Comparison of ENCODE assay signal across 9 cellular contexts in genomic region chr14:39232554-39233415, GRCh38. TPM values are rescaled to one million over a fixed set of nuclear protein-coding genes. Genes with fewer than 3 reads are reported as not detected.
DNase-seq lines count a peak whose midpoint lies in the region; ATAC-seq lines count a peak whose summit lies in the region.
"Had no signal": no experiment of that assay in that cellular context is flagged by ENCODE, and none has a peak within 500 bp of the region (broad histone marks: within the 10 kb centered on the region; RNA-seq: fewer than 3 reads in every experiment).

No MANE protein-coding gene starts in this region.

- DNase-seq in Daoy (ENCODE audit: low read depth) (peak; percentile 34), HS-5 (ENCODE audit: low read depth) (peak; percentile 16), myocyte (ENCODE audit: low read depth) (peak; percentile 79)
- no peak for DNase-seq in activated naive CD8-positive, alpha-beta T cell treated with anti-CD3 and anti-CD28 coated beads for 36 hours
- DNase-seq in stimulated activated CD4-positive, alpha-beta T cell treated with anti-CD3 and anti-CD28 coated beads, Interleukin-2, amount 100 ng/mL, for 24 hours = no peak
- DNase-seq in effector CD4-positive, alpha-beta T cell = no peak
- DNase-seq: NCI-H2081 had no signal

- peaks cover 40% of the 10 kb centered on the region for H3K4me1 Mint-ChIP-seq in activated naive CD8-positive, alpha-beta T cell treated with anti-CD3 and anti-CD28 coated beads for 36 hours

- ATAC-seq in GM18858 (IDR thresholded peaks at IDR 0.05; ENCODE audit: unreplicated experiment) = no peak
- no peak for ATAC-seq in HG03280 (IDR thresholded peaks at IDR 0.05; ENCODE audit: unreplicated experiment)

- H3K4me3 Mint-ChIP-seq in activated naive CD8-positive, alpha-beta T cell treated with anti-CD3 and anti-CD28 coated beads for 36 hours = no peak overlapping the region

- no peaks in the 10 kb centered on the region for H3K9me3 Mint-ChIP-seq in activated naive CD8-positive, alpha-beta T cell treated with anti-CD3 and anti-CD28 coated beads for 36 hours

- peak overlapping the region; percentile 42 for H3K27ac Mint-ChIP-seq in activated naive CD8-positive, alpha-beta T cell treated with anti-CD3 and anti-CD28 coated beads for 36 hours

- no peaks in the 10 kb centered on the region for H3K27me3 Mint-ChIP-seq in activated naive CD8-positive, alpha-beta T cell treated with anti-CD3 and anti-CD28 coated beads for 36 hours

- no peaks in the 10 kb centered on the region for H3K36me3 Mint-ChIP-seq in activated naive CD8-positive, alpha-beta T cell treated with anti-CD3 and anti-CD28 coated beads for 36 hours

RNA-seq across cellular contexts. Expression of gene MIA2, which starts 0.9 kb away (rescaled TPM):
- 19.1 and 27.7 TPM in 2 replicates for total RNA-seq in Daoy (2014; rRNA removed; shearing (Covaris generic))
- total RNA-seq in activated naive CD8-positive, alpha-beta T cell treated with anti-CD3 and anti-CD28 coated beads for 36 hours = 10 to 100 TPM; 19.1 to 19.5 TPM
- 12.5 and 24.4 TPM in 2 replicates for total RNA-seq in myocyte
- 7.9 TPM for polyA plus RNA-seq in myocyte (2012)

RNA-seq across cellular contexts. Expression of gene PNN, which starts 57.7 kb away (rescaled TPM):
- total RNA-seq in Daoy (2014; rRNA removed; shearing (Covaris generic)) = 43.9 and 47.2 TPM in 2 replicates
- 100 to 1,000 TPM; 108 to 111 TPM for total RNA-seq in activated naive CD8-positive, alpha-beta T cell treated with anti-CD3 and anti-CD28 coated beads for 36 hours
- total RNA-seq in myocyte = 24.0 and 30.3 TPM in 2 replicates
- polyA plus RNA-seq in myocyte (2012) = 32.0 TPM

Comparison
In these comparisons a context has a peak if more than half of its experiments do, and no peak if none do; other contexts are left out.
1. DNase-seq: peak in Daoy (single experiment), HS-5 (single experiment) and myocyte (single experiment); none in activated naive CD8-positive, alpha-beta T cell treated with anti-CD3 and anti-CD28 coated beads for 36 hours (single experiment), stimulated activated CD4-positive, alpha-beta T cell treated with anti-CD3 and anti-CD28 coated beads, Interleukin-2, amount 100 ng/mL, for 24 hours (0 of 2) and effector CD4-positive, alpha-beta T cell (single experiment).